ENCODE assay signal across 8 cellular contexts in the genomic region with DNA sequence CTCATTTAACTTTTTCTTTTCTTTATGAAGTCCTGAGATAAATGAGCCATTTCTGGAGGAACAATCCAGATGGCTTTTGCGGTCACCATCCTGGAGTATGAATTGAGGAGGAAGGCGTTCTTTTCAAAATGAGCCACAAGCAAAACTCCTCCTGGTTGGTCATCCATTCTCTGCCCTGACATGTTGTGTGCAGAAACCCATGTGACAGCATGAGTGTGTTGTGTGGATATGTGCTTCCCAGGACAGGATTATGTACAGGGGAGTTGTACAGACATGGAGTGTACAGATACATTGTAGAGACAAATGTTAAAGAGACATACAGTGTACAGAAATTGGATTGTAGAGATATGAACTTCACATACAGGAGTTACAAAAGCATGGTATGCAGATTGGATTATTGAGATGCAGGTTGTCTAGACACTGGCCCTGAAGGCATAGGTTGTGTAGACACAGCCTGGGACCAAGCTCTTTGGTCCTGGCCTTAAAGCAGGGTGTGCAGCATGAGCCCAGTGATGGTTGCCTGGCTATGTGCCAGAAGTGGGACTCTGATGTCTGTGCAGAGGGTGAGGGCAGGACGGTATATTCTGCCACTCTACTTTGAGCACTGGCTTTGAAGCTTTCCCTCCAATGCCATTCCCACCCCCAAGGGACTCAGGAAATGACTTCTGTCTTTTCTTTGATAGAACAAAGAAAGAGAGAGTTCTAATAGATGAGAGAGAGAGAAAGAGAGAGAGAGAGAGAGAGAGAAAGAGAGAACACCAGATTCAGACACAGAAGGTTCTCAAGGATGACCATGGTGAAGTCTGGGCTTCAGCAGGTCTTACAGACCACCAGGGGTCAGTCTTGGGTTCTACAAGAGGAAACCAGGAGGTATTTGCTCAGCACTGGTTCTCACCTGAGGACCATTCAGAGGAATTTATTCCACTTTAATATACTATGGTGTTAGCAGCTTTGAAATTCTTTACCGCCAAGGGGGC.
DNase-seq lines count a peak whose midpoint lies in the region; ATAC-seq, FAIRE-seq and TF ChIP-seq lines count a peak whose summit lies in the region.

No MANE protein-coding gene starts in this region.

- H3K79me2 ChIP-seq in Karpas-422 (ENCODE audit: low read length) (no peaks in the 10 kb centered on the region), HepG2 (ENCODE audit: insufficient read depth, low read length) (no peaks in the 10 kb centered on the region)

- TF ChIP-seq CTCF in A673 (conservative IDR thresholded peaks at IDR 0.05; ENCODE audit: low read depth, low read length) (peak; percentile 56), choroid plexus epithelial cell (conservative IDR thresholded peaks at IDR 0.05; ENCODE audit: low read depth, low read length) (peak; percentile 75), HepG2 (CRISPR knock-in tag; IDR thresholded peaks at IDR 0.05) (peak; percentile 68), tibial artery (IDR thresholded peaks at IDR 0.05) (peak; percentile 74 to 79)

- peak; percentile 35 for DNase-seq in A673 (ENCODE audit: low spot score)
- DNase-seq in EL, result peak; percentile 24
- DNase-seq in Karpas-422, result peak; percentile 85
- DNase-seq in RPMI7951 (ENCODE audit: low read depth), result peak; percentile 56
- peak; percentile 85 for DNase-seq in choroid plexus epithelial cell (ENCODE audit: low read depth)
- DNase-seq in HepG2 (ENCODE audit: low spot score), result peak; percentile 64
- no peak for DNase-seq in tibial artery

- peak; percentile 75 for FAIRE-seq in HepG2 (lab: Jason Lieb, UNC)

- no peaks in the 10 kb centered on the region for H4K20me1 ChIP-seq in Karpas-422 (ENCODE audit: insufficient read depth, low read depth, low read length)
- no peaks in the 10 kb centered on the region for H4K20me1 ChIP-seq in HepG2 (ENCODE audit: insufficient read depth, low read length)

- TF ChIP-seq RAD21 in HepG2 (CRISPR knock-in tag; IDR thresholded peaks at IDR 0.05), result 0 out of 2 replicates have a peak, but pooled peaks have one; percentile 29

- in situ Hi-C loops in HepG2 (cut with HindIII; ENCODE audit: extremely low pct_ligation_motif_present, low pct_unique_long_range_greater_than_20kb), result no loop called here

- H2AFZ ChIP-seq in Karpas-422 (ENCODE audit: low read length) (no peak overlapping the region), HepG2 (ENCODE audit: low read length) (no peak overlapping the region)

- ATAC-seq in HepG2 (peak; percentile 89), GM21576 (IDR thresholded peaks at IDR 0.05; ENCODE audit: unreplicated experiment) (no peak)

- H3K9ac ChIP-seq in Karpas-422 (ENCODE audit: low read length) (no peak overlapping the region), HepG2 (ENCODE audit: insufficient read depth, low read depth, low read length) (no peak overlapping the region)

- WGBS in HepG2 (ENCODE audit: low lambda C conversion rate), result 46% methylated on average over 4 of the region's 4 CpGs

- no peak overlapping the region for H3K4me3 ChIP-seq in A673 (ENCODE audit: low read depth, low read length, poor library complexity, severe bottlenecking)
- no peak overlapping the region for H3K4me3 ChIP-seq in Karpas-422 (ENCODE audit: low read length)
- no peak overlapping the region for H3K4me3 ChIP-seq in choroid plexus epithelial cell (ENCODE audit: low read depth, low read length)
- H3K4me3 ChIP-seq in HepG2 (replicated peaks in 1 of 3; ENCODE audit: insufficient read depth in 1 of 3, low read depth in 2 of 3, low read length in 3 of 3), result no peak overlapping the region
- H3K4me3 ChIP-seq in tibial artery, result no peak overlapping the region

- BruUV-seq in A673 (replicated peaks; lab: Mats Ljungman, UMichigan) (no TSS peak), HepG2 (replicated peaks; lab: Mats Ljungman, UMichigan) (no TSS peak)

- H3K4me2 ChIP-seq in Karpas-422 (ENCODE audit: low read depth, low read length, poor library complexity, severe bottlenecking), result no peak overlapping the region
- H3K4me2 ChIP-seq in HepG2 (ENCODE audit: low read depth, low read length), result no peak overlapping the region

- no peaks in the 10 kb centered on the region for H3K9me2 ChIP-seq in Karpas-422 (replicated peaks; ENCODE audit: insufficient read depth, low read length)

- no peak overlapping the region for H3K27ac ChIP-seq in A673 (ENCODE audit: low read depth, low read length, poor library complexity, severe bottlenecking)
- H3K27ac ChIP-seq in Karpas-422 (ENCODE audit: low read length), result no peak overlapping the region
- H3K27ac ChIP-seq in HepG2 (ENCODE audit: extremely low read length, insufficient read depth, low read length), result no peak overlapping the region
- peak overlapping the region; percentile 70 to 76 for H3K27ac ChIP-seq in tibial artery

- H3K27me3 ChIP-seq in A673 (replicated peaks; ENCODE audit: insufficient read depth, low read depth, low read length, poor library complexity) (no peaks in the 10 kb centered on the region), Karpas-422 (ENCODE audit: low read length) (no peaks in the 10 kb centered on the region), HepG2 (ENCODE audit: control insufficient read depth in 1 of 2, insufficient read depth in 2 of 2, low read length in 2 of 2) (peaks cover 2 to 4% of the 10 kb centered on the region in 2 experiments; a peak in 4 of 5 replicates), tibial artery (no peaks in the 10 kb centered on the region)

- H3K36me3 ChIP-seq in A673 (ENCODE audit: insufficient read depth, low read length, poor library complexity, severe bottlenecking), result no peaks in the 10 kb centered on the region
- no peaks in the 10 kb centered on the region for H3K36me3 ChIP-seq in Karpas-422 (ENCODE audit: insufficient read depth, low read length)
- no peaks in the 10 kb centered on the region for H3K36me3 ChIP-seq in HepG2 (replicated peaks in 1 of 2; ENCODE audit: control insufficient read depth in 1 of 2, insufficient read depth in 2 of 2, low read length in 2 of 2)
- H3K36me3 ChIP-seq in tibial artery, result no peaks in the 10 kb centered on the region

- H3K9me3 ChIP-seq in A673 (ENCODE audit: low read depth, low read length, poor library complexity, severe bottlenecking) (no peaks in the 10 kb centered on the region), Karpas-422 (ENCODE audit: low read length) (no peaks in the 10 kb centered on the region), HepG2 (ENCODE audit: low read length) (no peaks in the 10 kb centered on the region), tibial artery (no peaks in the 10 kb centered on the region)

- TF ChIP-seq POLR2A in HepG2 (IDR thresholded peaks at IDR 0.05; ENCODE audit: insufficient read depth in 1 of 2, low read depth in 2 of 2, low read length in 2 of 2), result no peak

- CTCF ChIA-PET in A673 (lab: Charles Lee), result interaction anchor here (0.6 to 1.9 kb wide), 2 partner anchors 112 to 751 kb away, joined by 4 to 5 read pairs; no protein-coding TSS in a partner anchor
- CTCF ChIA-PET in HepG2 (lab: Yijun Ruan, JAX; ENCODE audit: low intra/inter-chr PET ratio, low total read pairs), result interaction anchor here (0.7 to 2.0 kb wide), 4 partner anchors 121 to 754 kb away, joined by 3 to 12 read pairs (median 6); no protein-coding TSS in a partner anchor

- intact Hi-C loops in A673 (cut with micrococcal nuclease; ENCODE audit: unreplicated experiment) (loop anchor here (5.0 kb wide), 1 partner anchor 121 kb away; no protein-coding TSS in a partner anchor), HepG2 (cut with micrococcal nuclease; ENCODE audit: unreplicated experiment) (loop anchor here (2.0 kb wide), 1 partner anchor 230 kb away; no protein-coding TSS in a partner anchor), tibial artery (cut with DNase I; ENCODE audit: low total_unique reads) (loop anchor here (5.0 kb wide), 1 partner anchor 231 kb away; no protein-coding TSS in a partner anchor)

- H3K4me1 ChIP-seq in A673 (ENCODE audit: insufficient read depth, low read length, poor library complexity, severe bottlenecking) (no peaks in the 10 kb centered on the region), Karpas-422 (ENCODE audit: low read length) (no peaks in the 10 kb centered on the region), HepG2 (ENCODE audit: insufficient read depth, low read length) (no peaks in the 10 kb centered on the region), tibial artery (peaks cover 0 to 29% (median 12%) of the 10 kb centered on the region in 4 donors)

- POLR2A ChIA-PET in A673 (lab: Charles Lee; ENCODE audit: low non-redundant PET), result no interaction called here
- POLR2A ChIA-PET in HepG2 (lab: Yijun Ruan, JAX), result no interaction called here

- TF ChIP-seq EP300 in HepG2 (IDR thresholded peaks at IDR 0.05; ENCODE audit: low read depth in 2 of 2, low read length in 2 of 2), result no peak
- TF ChIP-seq EP300 in HepG2 (CRISPR knock-in tag; IDR thresholded peaks at IDR 0.05; ENCODE audit: borderline replicate concordance), result no peak

TF ChIP-seq in HepG2, 621 proteins besides CTCF, POLR2A, EP300 and RAD21 (continues in another document):
- TF ChIP-seq, protein P1, sequence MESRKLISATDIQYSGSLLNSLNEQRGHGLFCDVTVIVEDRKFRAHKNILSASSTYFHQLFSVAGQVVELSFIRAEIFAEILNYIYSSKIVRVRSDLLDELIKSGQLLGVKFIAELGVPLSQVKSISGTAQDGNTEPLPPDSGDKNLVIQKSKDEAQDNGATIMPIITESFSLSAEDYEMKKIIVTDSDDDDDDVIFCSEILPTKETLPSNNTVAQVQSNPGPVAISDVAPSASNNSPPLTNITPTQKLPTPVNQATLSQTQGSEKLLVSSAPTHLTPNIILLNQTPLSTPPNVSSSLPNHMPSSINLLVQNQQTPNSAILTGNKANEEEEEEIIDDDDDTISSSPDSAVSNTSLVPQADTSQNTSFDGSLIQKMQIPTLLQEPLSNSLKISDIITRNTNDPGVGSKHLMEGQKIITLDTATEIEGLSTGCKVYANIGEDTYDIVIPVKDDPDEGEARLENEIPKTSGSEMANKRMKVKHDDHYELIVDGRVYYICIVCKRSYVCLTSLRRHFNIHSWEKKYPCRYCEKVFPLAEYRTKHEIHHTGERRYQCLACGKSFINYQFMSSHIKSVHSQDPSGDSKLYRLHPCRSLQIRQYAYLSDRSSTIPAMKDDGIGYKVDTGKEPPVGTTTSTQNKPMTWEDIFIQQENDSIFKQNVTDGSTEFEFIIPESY (CRISPR knock-in tag; IDR thresholded peaks at IDR 0.05), result no peak
- TF ChIP-seq STAG1 (CRISPR knock-in tag; IDR thresholded peaks at IDR 0.05), result peak; percentile 70
- TF ChIP-seq SMC3 (IDR thresholded peaks at IDR 0.05; ENCODE audit: low read length), result peak; percentile 82
- TF ChIP-seq, protein P2, sequence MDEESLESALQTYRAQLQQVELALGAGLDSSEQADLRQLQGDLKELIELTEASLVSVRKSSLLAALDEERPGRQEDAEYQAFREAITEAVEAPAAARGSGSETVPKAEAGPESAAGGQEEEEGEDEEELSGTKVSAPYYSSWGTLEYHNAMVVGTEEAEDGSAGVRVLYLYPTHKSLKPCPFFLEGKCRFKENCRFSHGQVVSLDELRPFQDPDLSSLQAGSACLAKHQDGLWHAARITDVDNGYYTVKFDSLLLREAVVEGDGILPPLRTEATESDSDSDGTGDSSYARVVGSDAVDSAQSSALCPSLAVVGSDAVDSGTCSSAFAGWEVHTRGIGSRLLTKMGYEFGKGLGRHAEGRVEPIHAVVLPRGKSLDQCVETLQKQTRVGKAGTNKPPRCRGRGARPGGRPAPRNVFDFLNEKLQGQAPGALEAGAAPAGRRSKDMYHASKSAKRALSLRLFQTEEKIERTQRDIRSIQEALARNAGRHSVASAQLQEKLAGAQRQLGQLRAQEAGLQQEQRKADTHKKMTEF (CRISPR knock-in tag; IDR thresholded peaks at IDR 0.05), result no peak
- no peak for TF ChIP-seq JUND (CRISPR knock-in tag; IDR thresholded peaks at IDR 0.05)

Comparison
In these comparisons a context has a peak if more than half of its experiments do, and no peak if none do; other contexts are left out.
1. DNase-seq: peak in A673 (single experiment), EL (single experiment), Karpas-422 (single experiment), RPMI7951 (single experiment), choroid plexus epithelial cell (single experiment) and HepG2 (single experiment); none in tibial artery (0 of 2).
2. H3K27ac ChIP-seq: peak in tibial artery (2 of 2); none in A673 (single experiment), Karpas-422 (single experiment) and HepG2 (single experiment).
3. Peak in every context shown above with its lines, with median percentiles within 50 percentile points of each other: CTCF ChIP-seq.